In genomic region chr13:94119360-94119936, GRCh38 we compare ENCODE assay signal across 1 cellular context.
TF ChIP-seq lines count a peak whose summit lies in the region.

No MANE protein-coding gene starts in this region.

TF ChIP-seq in HepG2, 621 proteins besides CTCF, POLR2A, EP300 and RAD21 (continued from another document and continues in another):
- TF ChIP-seq ZNF280D (CRISPR knock-in tag; IDR thresholded peaks at IDR 0.05) (peak; percentile 94), MLXIP (CRISPR knock-in tag; IDR thresholded peaks at IDR 0.05; ENCODE audit: borderline replicate concordance) (no peak), PATZ1 (CRISPR knock-in tag; IDR thresholded peaks at IDR 0.05) (peak; percentile 58), ZNF619 (CRISPR knock-in tag; IDR thresholded peaks at IDR 0.05) (no peak), NR2F1 (CRISPR knock-in tag; IDR thresholded peaks at IDR 0.05) (peak in 1 of 2 experiments; percentile 33; a peak in 1 of 4 replicates), CSRNP1 (CRISPR knock-in tag; IDR thresholded peaks at IDR 0.05) (peak; percentile 66; the same call in 1 of the 2 replicates), ZNF503 (CRISPR knock-in tag; IDR thresholded peaks at IDR 0.05) (no peak), TCF7 (IDR thresholded peaks at IDR 0.05; ENCODE audit: low read depth) (0 out of 2 replicates have a peak, but pooled peaks have one; percentile 18), ZNF670 (CRISPR knock-in tag; IDR thresholded peaks at IDR 0.05; ENCODE audit: borderline replicate concordance) (no peak), MBD4 (IDR thresholded peaks at IDR 0.05; ENCODE audit: borderline replicate concordance, low read length) (no peak), KIAA2018 (CRISPR knock-in tag; IDR thresholded peaks at IDR 0.05; ENCODE audit: borderline replicate concordance) (no peak), ZNF33B (CRISPR knock-in tag; IDR thresholded peaks at IDR 0.05) (no peak), SRSF4 (IDR thresholded peaks at IDR 0.05; ENCODE audit: low read depth, low read length, poor library complexity, severe bottlenecking) (no peak), MED1 (CRISPR knock-in tag; IDR thresholded peaks at IDR 0.05) (peak; percentile 39; the same call in 1 of the 2 replicates), BCLAF1 (IDR thresholded peaks at IDR 0.05) (no peak), NCOA1 (CRISPR knock-in tag; IDR thresholded peaks at IDR 0.05) (no peak), ATF7-NPFF (CRISPR knock-in tag; IDR thresholded peaks at IDR 0.05; ENCODE audit: low read depth) (no peak), LBX2 (CRISPR knock-in tag; IDR thresholded peaks at IDR 0.05; ENCODE audit: borderline replicate concordance) (no peak), FOXA3 (CRISPR knock-in tag; IDR thresholded peaks at IDR 0.05) (peak; percentile 59; the same call in 1 of the 2 replicates), HNRNPH1 (optimal IDR thresholded peaks at IDR 0.05; ENCODE audit: low read depth, low read length) (no peak), ZNF891 (CRISPR knock-in tag; IDR thresholded peaks at IDR 0.05) (no peak), GABPB1 (CRISPR knock-in tag; IDR thresholded peaks at IDR 0.05) (no peak; the same call in 1 of the 2 replicates), HNF4A (CRISPR knock-in tag; IDR thresholded peaks at IDR 0.05) (peak; percentile 76)
